Comparison of ENCODE assay signal across 26 cellular contexts in the genomic region with DNA sequence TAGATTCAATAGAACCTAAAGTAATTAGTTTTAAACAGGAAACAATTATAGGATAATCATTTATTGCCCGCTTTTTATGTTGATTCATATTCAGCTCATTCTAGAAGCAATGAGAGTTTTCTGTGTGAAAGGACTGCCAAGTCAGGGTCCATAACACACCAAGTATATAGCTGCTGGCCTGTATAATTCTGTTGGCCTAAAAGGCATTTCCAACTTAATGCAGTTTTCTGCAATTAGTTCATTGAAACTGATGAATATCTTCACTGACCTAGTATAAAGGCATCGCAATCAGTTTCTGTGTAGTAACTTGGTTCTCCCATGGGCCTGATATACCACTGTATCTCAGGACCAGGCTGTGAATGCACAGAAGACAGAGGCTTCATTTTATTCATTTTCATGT.
"Had no signal": no experiment of that assay in that cellular context is flagged by ENCODE, and none has a peak within 500 bp of the region (broad histone marks: within the 10 kb centered on the region; RNA-seq: fewer than 3 reads in every experiment).

No MANE protein-coding gene starts in this region.

- ATAC-seq: stimulated activated effector memory CD8-positive, alpha-beta T cell treated with anti-CD3 and anti-CD28 coated beads, Interleukin-12 subunit alpha, Interleukin-12 subunit beta, amount 100 ng/mL, for 72 hours; stimulated activated memory B cell treated with anti-CD40 and anti-IgM and Interleukin-4, amounts not matched to agents 10 μg/mL and 1 μg/mL and 100 μg/mL, for 72 hours; stimulated activated naive B cell treated with anti-CD40 and anti-IgM and Interleukin-4, amounts not matched to agents 10 μg/mL and 1 μg/mL and 100 μg/mL, for 72 hours; stimulated activated naive CD8-positive, alpha-beta T cell treated with anti-CD3 and anti-CD28 coated beads, Interleukin-15, amount 100 ng/mL, for 72 hours; stimulated activated naive CD8-positive, alpha-beta T cell treated with anti-CD3 and anti-CD28 coated beads, Interleukin-15, Interleukin-2, amounts not matched to agents 100 U/mL and 50 U/mL, for 24 hours; upper lobe of right lung had no signal

- H3K36me3 ChIP-seq: uterus had no signal

- H3K4me3 ChIP-seq: stomach, suprapubic skin, testis, thoracic aorta, thyroid gland, tibial artery, tibial nerve, transverse colon, upper lobe of left lung, upper lobe of right lung, uterus, vagina had no signal

- DNase-seq: stimulated activated CD4-positive, alpha-beta T cell treated with anti-CD3 and anti-CD28 coated beads, Interleukin-2, amount 100 ng/mL, for 48 hours; stimulated activated CD4-positive, alpha-beta T cell treated with anti-CD3 and anti-CD28 coated beads, Interleukin-4, amount 100 ng/mL, for 1 hour; stimulated activated CD4-positive, alpha-beta T cell treated with anti-CD3 and anti-CD28 coated beads, Interleukin-4, amount 100 ng/mL, for 24 hours; stimulated activated CD4-positive, alpha-beta T cell treated with anti-CD3 and anti-CD28 coated beads, Interleukin-4, amount 100 ng/mL, for 4 hours; stimulated activated CD8-positive, alpha-beta memory T cell treated with anti-CD3 and anti-CD28 coated beads, Interleukin-4, amount 100 ng/mL, for 48 hours; stimulated activated naive B cell treated with anti-CD40 and anti-IgM and Interleukin-4, amounts not matched to agents 10 μg/mL and 1 μg/mL and 100 μg/mL, for 72 hours; stimulated activated naive CD4-positive, alpha-beta T cell; stimulated activated naive CD4-positive, alpha-beta T cell treated with Interleukin-2 at 50 U/mL for 16 hours; stimulated activated naive CD8-positive, alpha-beta T cell treated with anti-CD3 and anti-CD28 coated beads, Interleukin-15, amount 100 ng/mL, for 72 hours; stimulated activated naive CD8-positive, alpha-beta T cell treated with anti-CD3 and anti-CD28 coated beads, Interleukin-15, Interleukin-2, amounts not matched to agents 100 U/mL and 50 U/mL, for 24 hours; stomach; substantia nigra; testis; thyroid gland; tibial artery; transverse colon; trophoblast cell; upper lobe of left lung; upper lobe of right lung; uterus had no signal

- H3K27me3 ChIP-seq: stomach, suprapubic skin, testis, thyroid gland, tibial artery, tibial nerve, transverse colon, upper lobe of left lung, upper lobe of right lung, uterus, vagina had no signal

- H3K9me3 ChIP-seq: stomach, suprapubic skin, testis, thoracic aorta, thyroid gland, tibial artery, tibial nerve, transverse colon, upper lobe of left lung, upper lobe of right lung, uterus, vagina had no signal

- H3K4me1 ChIP-seq: suprapubic skin, testis, thyroid gland, transverse colon, upper lobe of left lung, upper lobe of right lung, uterus, vagina had no signal

- H3K27ac ChIP-seq: stomach, suprapubic skin, testis, thoracic aorta, thyroid gland, tibial artery, transverse colon, upper lobe of left lung, upper lobe of right lung, uterus, vagina had no signal
